1 cellular context compared by ENCODE assay signal in genomic region chr12:109713187-109713984, GRCh38.
A peak's percentile ranks its signal among the peaks of the same experiment; 100 is the strongest.
TF ChIP-seq lines count a peak whose summit lies in the region.

FAM222A (plus strand) TSS chr12:109713825; CDS start chr12:109744147, 30,322 bp downstream.

TF ChIP-seq in HepG2, 621 proteins besides CTCF, POLR2A, EP300 and RAD21 (continued from another document and continues in another):
- TF ChIP-seq E2F1 (CRISPR knock-in tag; IDR thresholded peaks at IDR 0.05) (peak; percentile 87), POLR2AphosphoS5 (IDR thresholded peaks at IDR 0.05; ENCODE audit: low read depth, low read length) (peak; percentile 42; the same call in 1 of the 2 replicates), GZF1 (CRISPR knock-in tag; IDR thresholded peaks at IDR 0.05) (no peak), PLSCR1 (CRISPR knock-in tag; IDR thresholded peaks at IDR 0.05; ENCODE audit: borderline replicate concordance) (no peak), ZNF746 (CRISPR knock-in tag; IDR thresholded peaks at IDR 0.05) (no peak), KLF11 (CRISPR knock-in tag; IDR thresholded peaks at IDR 0.05) (no peak), IRF1 (CRISPR knock-in tag; IDR thresholded peaks at IDR 0.05; ENCODE audit: low read depth) (no peak), KAT7 (CRISPR knock-in tag; IDR thresholded peaks at IDR 0.05; ENCODE audit: borderline replicate concordance) (no peak), RCOR2 (CRISPR knock-in tag; IDR thresholded peaks at IDR 0.05) (no peak), ZNF510 (CRISPR knock-in tag; IDR thresholded peaks at IDR 0.05; ENCODE audit: low read depth) (no peak), ETV6 (CRISPR knock-in tag; conservative IDR thresholded peaks at IDR 0.05) (0 out of 2 replicates have a peak, but pooled peaks have one; percentile 41), NR0B2 (CRISPR knock-in tag; IDR thresholded peaks at IDR 0.05) (peak; percentile 82; the same call in 1 of the 2 replicates), NFKBIZ (CRISPR knock-in tag; IDR thresholded peaks at IDR 0.05) (no peak), MTA1 (CRISPR knock-in tag; IDR thresholded peaks at IDR 0.05; ENCODE audit: borderline replicate concordance) (no peak), TBX2 (CRISPR knock-in tag; IDR thresholded peaks at IDR 0.05; ENCODE audit: borderline replicate concordance) (peak; percentile 42; the same call in 1 of the 2 replicates), ZNF292 (CRISPR knock-in tag; IDR thresholded peaks at IDR 0.05; ENCODE audit: borderline replicate concordance, low read depth) (no peak), NONO (IDR thresholded peaks at IDR 0.05) (no peak), NONO (CRISPR knock-in tag; conservative IDR thresholded peaks at IDR 0.05) (peak; percentile 47; the same call in 1 of the 2 replicates), ZNF501 (CRISPR knock-in tag; IDR thresholded peaks at IDR 0.05) (no peak), ZBTB46 (CRISPR knock-in tag; IDR thresholded peaks at IDR 0.05; ENCODE audit: borderline replicate concordance) (no peak), CENPX (CRISPR knock-in tag; IDR thresholded peaks at IDR 0.05) (no peak), NBN (conservative IDR thresholded peaks at IDR 0.05) (no peak), ZNF263 (CRISPR knock-in tag; IDR thresholded peaks at IDR 0.05) (peak; percentile 30; the same call in 1 of the 2 replicates), ZBTB25 (CRISPR knock-in tag; IDR thresholded peaks at IDR 0.05) (no peak), IRF2 (CRISPR knock-in tag; IDR thresholded peaks at IDR 0.05) (peak; percentile 69), ZBTB44 (CRISPR knock-in tag; IDR thresholded peaks at IDR 0.05) (no peak), ZNF841 (CRISPR knock-in tag; IDR thresholded peaks at IDR 0.05; ENCODE audit: borderline replicate concordance) (no peak), KLF6 (CRISPR knock-in tag; IDR thresholded peaks at IDR 0.05) (no peak; the same call in 1 of the 2 replicates), STAT6 (CRISPR knock-in tag; IDR thresholded peaks at IDR 0.05; ENCODE audit: borderline replicate concordance) (no peak), ZNF251 (CRISPR knock-in tag; IDR thresholded peaks at IDR 0.05) (no peak), MTERF4 (CRISPR knock-in tag; IDR thresholded peaks at IDR 0.05) (no peak), ZBTB20 (CRISPR knock-in tag; IDR thresholded peaks at IDR 0.05; ENCODE audit: borderline replicate concordance, low read depth) (no peak), ZNF317 (CRISPR knock-in tag; IDR thresholded peaks at IDR 0.05) (no peak), GABPA (IDR thresholded peaks at IDR 0.05; ENCODE audit: low read depth, low read length) (no peak), GABPA (CRISPR knock-in tag; IDR thresholded peaks at IDR 0.05; ENCODE audit: low read depth) (peak; percentile 87), CHCHD3 (CRISPR knock-in tag; IDR thresholded peaks at IDR 0.05) (no peak), ZNF580 (CRISPR knock-in tag; IDR thresholded peaks at IDR 0.05; ENCODE audit: borderline replicate concordance, low read depth) (no peak; the same call in 1 of the 2 replicates), FOSL1 (CRISPR knock-in tag; IDR thresholded peaks at IDR 0.05; ENCODE audit: borderline replicate concordance) (no peak), SKI (IDR thresholded peaks at IDR 0.05; ENCODE audit: partially characterized antibody) (peak; percentile 8), ATRX (CRISPR knock-in tag; IDR thresholded peaks at IDR 0.05; ENCODE audit: borderline replicate concordance) (no peak), ZMYM4 (CRISPR knock-in tag; IDR thresholded peaks at IDR 0.05) (no peak), ZNF652 (CRISPR knock-in tag; IDR thresholded peaks at IDR 0.05; ENCODE audit: borderline replicate concordance, low read depth) (no peak), ZNF614 (CRISPR knock-in tag; IDR thresholded peaks at IDR 0.05; ENCODE audit: borderline replicate concordance) (no peak), KLF12 (CRISPR knock-in tag; IDR thresholded peaks at IDR 0.05; ENCODE audit: borderline replicate concordance) (no peak), AFF4 (CRISPR knock-in tag; IDR thresholded peaks at IDR 0.05) (no peak), U2AF2 (IDR thresholded peaks at IDR 0.05; ENCODE audit: low read depth, low read length) (no peak), FOXM1 (CRISPR knock-in tag; IDR thresholded peaks at IDR 0.05) (no peak), U2AF1 (optimal IDR thresholded peaks at IDR 0.05; ENCODE audit: low read depth, low read length) (no peak), SIX1 (CRISPR knock-in tag; IDR thresholded peaks at IDR 0.05; ENCODE audit: borderline replicate concordance) (no peak), TMF1 (CRISPR knock-in tag; IDR thresholded peaks at IDR 0.05; ENCODE audit: low read depth) (no peak), ATF7 (IDR thresholded peaks at IDR 0.05) (no peak), ATF7 (CRISPR knock-in tag; IDR thresholded peaks at IDR 0.05) (no peak), ZNF468 (CRISPR knock-in tag; IDR thresholded peaks at IDR 0.05) (no peak), SMC3 (IDR thresholded peaks at IDR 0.05; ENCODE audit: low read length) (no peak), IRX3 (CRISPR knock-in tag; IDR thresholded peaks at IDR 0.05; ENCODE audit: borderline replicate concordance, low read depth) (no peak), ZNF776 (CRISPR knock-in tag; IDR thresholded peaks at IDR 0.05) (no peak), ZNF3 (CRISPR knock-in tag; IDR thresholded peaks at IDR 0.05) (no peak), SP5 (CRISPR knock-in tag; IDR thresholded peaks at IDR 0.05; ENCODE audit: borderline replicate concordance, low read depth) (peak; percentile 87)
